ENCODE assay signal across 1 cellular context in the genomic region with DNA sequence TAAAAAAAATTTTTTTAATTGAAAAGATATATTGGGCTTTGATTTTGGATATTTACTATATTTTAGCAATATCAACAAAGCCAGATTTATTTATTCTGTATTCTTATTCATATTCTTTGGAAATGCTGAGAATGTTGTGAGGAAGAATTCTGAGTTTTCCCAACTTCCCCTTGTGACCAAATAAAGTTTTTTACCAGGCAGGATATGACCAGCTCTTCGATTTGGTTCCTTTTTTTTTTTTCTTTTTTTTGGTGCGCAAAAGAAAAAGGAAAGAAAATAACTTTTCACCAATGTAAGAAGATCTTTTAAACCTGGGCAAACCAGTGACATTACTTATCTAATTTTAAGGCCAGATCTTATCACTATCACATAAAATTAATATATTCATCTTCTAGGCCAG.
TF ChIP-seq lines count a peak whose summit lies in the region.

No MANE protein-coding gene starts in this region.

TF ChIP-seq in WTC11, 78 proteins besides CTCF, POLR2A, EP300 and RAD21 (continued from another document):
- TF ChIP-seq, protein P1, sequence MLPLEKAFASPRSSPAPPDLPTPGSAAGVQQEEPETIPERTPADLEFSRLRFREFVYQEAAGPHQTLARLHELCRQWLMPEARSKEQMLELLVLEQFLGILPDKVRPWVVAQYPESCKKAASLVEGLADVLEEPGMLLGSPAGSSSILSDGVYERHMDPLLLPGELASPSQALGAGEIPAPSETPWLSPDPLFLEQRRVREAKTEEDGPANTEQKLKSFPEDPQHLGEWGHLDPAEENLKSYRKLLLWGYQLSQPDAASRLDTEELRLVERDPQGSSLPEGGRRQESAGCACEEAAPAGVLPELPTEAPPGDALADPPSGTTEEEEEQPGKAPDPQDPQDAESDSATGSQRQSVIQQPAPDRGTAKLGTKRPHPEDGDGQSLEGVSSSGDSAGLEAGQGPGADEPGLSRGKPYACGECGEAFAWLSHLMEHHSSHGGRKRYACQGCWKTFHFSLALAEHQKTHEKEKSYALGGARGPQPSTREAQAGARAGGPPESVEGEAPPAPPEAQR (CRISPR knock-in tag; IDR thresholded peaks at IDR 0.05): no peak
- no peak for TF ChIP-seq NR2C2 (CRISPR knock-in tag; IDR thresholded peaks at IDR 0.05)
- TF ChIP-seq, protein P2, sequence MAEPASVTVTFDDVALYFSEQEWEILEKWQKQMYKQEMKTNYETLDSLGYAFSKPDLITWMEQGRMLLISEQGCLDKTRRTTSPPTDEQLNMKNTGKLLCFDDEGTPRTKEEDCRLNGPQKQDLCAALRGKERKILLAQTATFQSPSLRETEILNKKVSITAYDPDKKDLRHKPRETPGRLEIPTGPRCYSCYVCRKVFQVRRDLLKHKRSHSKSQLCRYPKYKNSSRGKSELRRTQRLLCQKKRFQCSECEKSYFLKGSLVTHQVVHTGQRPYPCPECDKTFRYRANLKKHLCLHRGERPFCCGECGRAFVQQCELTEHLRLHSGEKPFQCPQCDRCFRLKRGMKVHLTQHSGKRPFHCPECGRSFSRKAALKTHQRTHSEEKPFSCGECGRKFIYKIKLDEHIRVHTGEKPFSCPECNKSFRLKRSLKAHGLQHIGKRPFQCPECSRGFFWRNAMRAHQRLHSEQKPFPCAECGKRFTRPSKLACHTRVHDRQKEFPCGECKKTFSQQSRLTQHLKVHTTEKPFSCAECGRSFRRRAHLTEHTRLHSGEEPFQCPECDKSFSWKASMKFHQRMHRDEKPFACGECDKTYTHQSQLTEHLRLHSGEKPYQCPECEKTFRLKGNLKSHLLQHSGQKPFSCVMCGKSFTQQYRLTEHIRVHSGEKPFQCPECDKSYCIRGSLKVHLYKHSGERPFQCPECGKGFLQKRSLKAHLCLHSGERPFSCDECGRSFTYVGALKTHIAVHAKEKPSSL (CRISPR knock-in tag; conservative IDR thresholded peaks at IDR 0.05): no peak
- TF ChIP-seq, protein P3, sequence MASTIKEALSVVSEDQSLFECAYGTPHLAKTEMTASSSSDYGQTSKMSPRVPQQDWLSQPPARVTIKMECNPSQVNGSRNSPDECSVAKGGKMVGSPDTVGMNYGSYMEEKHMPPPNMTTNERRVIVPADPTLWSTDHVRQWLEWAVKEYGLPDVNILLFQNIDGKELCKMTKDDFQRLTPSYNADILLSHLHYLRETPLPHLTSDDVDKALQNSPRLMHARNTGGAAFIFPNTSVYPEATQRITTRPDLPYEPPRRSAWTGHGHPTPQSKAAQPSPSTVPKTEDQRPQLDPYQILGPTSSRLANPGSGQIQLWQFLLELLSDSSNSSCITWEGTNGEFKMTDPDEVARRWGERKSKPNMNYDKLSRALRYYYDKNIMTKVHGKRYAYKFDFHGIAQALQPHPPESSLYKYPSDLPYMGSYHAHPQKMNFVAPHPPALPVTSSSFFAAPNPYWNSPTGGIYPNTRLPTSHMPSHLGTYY (CRISPR knock-in tag; IDR thresholded peaks at IDR 0.05): no peak
- TF ChIP-seq, protein P4, sequence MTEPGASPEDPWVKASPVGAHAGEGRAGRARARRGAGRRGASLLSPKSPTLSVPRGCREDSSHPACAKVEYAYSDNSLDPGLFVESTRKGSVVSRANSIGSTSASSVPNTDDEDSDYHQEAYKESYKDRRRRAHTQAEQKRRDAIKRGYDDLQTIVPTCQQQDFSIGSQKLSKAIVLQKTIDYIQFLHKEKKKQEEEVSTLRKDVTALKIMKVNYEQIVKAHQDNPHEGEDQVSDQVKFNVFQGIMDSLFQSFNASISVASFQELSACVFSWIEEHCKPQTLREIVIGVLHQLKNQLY (CRISPR knock-in tag; IDR thresholded peaks at IDR 0.05): no peak
TF ChIP-seq in WTC11: peak in this region for 0.
